ENCODE assay signal across 10 cellular contexts in genomic region chr9:6106576-6107339, GRCh38.
DNase-seq lines count a peak whose midpoint lies in the region; ATAC-seq, FAIRE-seq and TF ChIP-seq lines count a peak whose summit lies in the region.
"Had no signal": no experiment of that assay in that cellular context is flagged by ENCODE, and none has a peak within 500 bp of the region (broad histone marks: within the 10 kb centered on the region; RNA-seq: fewer than 3 reads in every experiment).

No MANE protein-coding gene starts in this region.

- peak overlapping the region; percentile 86 for H2AFZ ChIP-seq in H9 (ENCODE audit: low read length)
- peak overlapping the region; percentile 5 for H2AFZ ChIP-seq in MM.1S (ENCODE audit: low read length)
- peak overlapping the region; percentile 68 for H2AFZ ChIP-seq in K562 (ENCODE audit: low read depth, low read length)

- no CpG with 5 or more reads among the region's 2 CpGs for WGBS in H9 (ENCODE audit: extremely low coverage, insufficient read length, low lambda C conversion rate)
- WGBS in K562 (ENCODE audit: insufficient coverage, low coverage, missing lambda C conversion rate) = 0% methylated on average over 2 of the region's 2 CpGs
- 2 to 8% methylated on average over 2 of the region's 2 CpGs for WGBS in aorta, 2 donors

- peak; percentile 89 for ATAC-seq in K562
- ATAC-seq in aorta (ENCODE audit: low FRiP score) = peak; percentile 64

- H3K36me3 ChIP-seq in MM.1S (replicated peaks; ENCODE audit: insufficient read depth, low read length) (no peaks in the 10 kb centered on the region), K562 (ENCODE audit: control insufficient read depth, insufficient read depth, low read length) (no peaks in the 10 kb centered on the region), aorta (ENCODE audit: control insufficient read depth in 1 of 2, insufficient read depth in 2 of 2, low read length in 1 of 2) (no peaks in the 10 kb centered on the region)

- H3T11ph ChIP-seq in H9 (ENCODE audit: low read length) = no peak overlapping the region

- FAIRE-seq in K562 (lab: Jason Lieb, UNC) = peak; percentile 72

- in situ Hi-C loops in K562 (cut with MboI) = no loop called here

- H4K5ac ChIP-seq in H9 (ENCODE audit: insufficient read length, low read depth, low read length) = no peak overlapping the region

- no peak overlapping the region for H2BK20ac ChIP-seq in H9 (ENCODE audit: low read depth, low read length, poor library complexity, severe bottlenecking)

- TF ChIP-seq EP300 in K562 (IDR thresholded peaks at IDR 0.05; ENCODE audit: low read length) = no peak

- H3K9me3 ChIP-seq in H9 (ENCODE audit: control insufficient read depth, low read depth, low read length) (no peaks in the 10 kb centered on the region), MM.1S (replicated peaks; ENCODE audit: insufficient read depth, low read length) (no peaks in the 10 kb centered on the region), K562 (replicated peaks; ENCODE audit: control insufficient read depth, insufficient read depth, low read depth, low read length) (no peaks in the 10 kb centered on the region), aorta (ENCODE audit: control insufficient read depth, low read length) (no peaks in the 10 kb centered on the region)

- H3K36me3 Mint-ChIP-seq in H9 (ENCODE audit: insufficient read depth in 1 of 3, low read depth in 3 of 3) = no peaks in the 10 kb centered on the region
- H3K36me3 Mint-ChIP-seq in glutamatergic neuron (ENCODE audit: unreplicated experiment) = no peaks in the 10 kb centered on the region
- H3K36me3 Mint-ChIP-seq: activated naive CD8-positive, alpha-beta T cell; CD4-positive, CD25-positive, alpha-beta regulatory T cell had no signal

- H3K27me3 ChIP-seq in H9 (ENCODE audit: insufficient read depth, low read length) = no peaks in the 10 kb centered on the region
- H3K27me3 ChIP-seq in MM.1S (replicated peaks; ENCODE audit: insufficient read depth, low read length) = no peaks in the 10 kb centered on the region
- H3K27me3 ChIP-seq in K562 (ENCODE audit: control insufficient read depth in 2 of 2, insufficient read depth in 2 of 2, low read length in 2 of 2) = no peaks in the 10 kb centered on the region
- H3K27me3 ChIP-seq in aorta (ENCODE audit: control insufficient read depth in 1 of 2, insufficient read depth in 2 of 2, low read length in 1 of 2) = no peaks in the 10 kb centered on the region

- H3K79me2 ChIP-seq in H9 (ENCODE audit: insufficient read depth, low read length) (no peaks in the 10 kb centered on the region), MM.1S (ENCODE audit: low read length) (no peaks in the 10 kb centered on the region), K562 (ENCODE audit: control insufficient read depth, insufficient read depth, low read length) (no peaks in the 10 kb centered on the region)

- no peak overlapping the region for H2BK120ac ChIP-seq in H9 (ENCODE audit: low read depth, low read length, poor library complexity, severe bottlenecking)

- H3K27ac ChIP-seq in H9 (ENCODE audit: insufficient read length, low read depth, low read length) (no peak overlapping the region), MM.1S (ENCODE audit: low read length) (peak overlapping the region; percentile 77), K562 (ENCODE audit: extremely low read depth, low read depth, low read length) (peak overlapping the region; percentile 39; the same call in 1 of the 3 replicates), aorta (ENCODE audit: low read depth in 1 of 2, low read length in 2 of 2) (peak overlapping the region in 1 of 2 donors; percentile 45)

- H3K18ac ChIP-seq in H9 (ENCODE audit: insufficient read length, low read depth, low read length) = peak overlapping the region; percentile 75

- H3K27ac Mint-ChIP-seq in H9 = peak overlapping the region in 2 of 3 experiments; percentile 7 to 96; a peak in 2 of 7 replicates
- no peak overlapping the region for H3K27ac Mint-ChIP-seq in glutamatergic neuron (ENCODE audit: unreplicated experiment)
- H3K27ac Mint-ChIP-seq: activated naive CD8-positive, alpha-beta T cell had no signal

- H3K4me2 ChIP-seq in H9 (ENCODE audit: insufficient read depth, insufficient read length, low read length) (no peak overlapping the region), MM.1S (ENCODE audit: low read depth, low read length) (peak overlapping the region; percentile 49), K562 (ENCODE audit: insufficient read depth, low read length) (peak overlapping the region; percentile 46; the same call in 1 of the 2 replicates)

- H3K4me3 Mint-ChIP-seq in H9 (no peak overlapping the region), glutamatergic neuron (ENCODE audit: unreplicated experiment) (no peak overlapping the region)
- H3K4me3 Mint-ChIP-seq: activated naive CD8-positive, alpha-beta T cell; CD4-positive, CD25-positive, alpha-beta regulatory T cell had no signal

- TF ChIP-seq CTCF in H9 (conservative IDR thresholded peaks at IDR 0.05) (peak; percentile 60), MM.1S (IDR thresholded peaks at IDR 0.05; ENCODE audit: low read length) (peak; percentile 72), K562 (IDR thresholded peaks at IDR 0.05 in 2 of 3, conservative IDR thresholded peaks at IDR 0.05 in 1 of 3; ENCODE audit: insufficient read depth in 2 of 3, low read depth in 1 of 3, low read length in 3 of 3) (peak; percentile 36 to 48 (median 48); a peak in 4 of 6 replicates), glutamatergic neuron (IDR thresholded peaks at IDR 0.05; ENCODE audit: partially characterized antibody, unreplicated experiment) (no peak)

- TF ChIP-seq POLR2A in K562 (conservative IDR thresholded peaks at IDR 0.05) = no peak

- no peak overlapping the region for H2BK15ac ChIP-seq in H9 (ENCODE audit: low read depth, low read length)

- H3K9me2 ChIP-seq in MM.1S (replicated peaks; ENCODE audit: insufficient read depth, low read length) = no peaks in the 10 kb centered on the region

- H2BK12ac ChIP-seq in H9 (ENCODE audit: insufficient read length, low read depth, low read length) = no peak overlapping the region

- no peaks in the 10 kb centered on the region for H3K23me2 ChIP-seq in H9 (ENCODE audit: insufficient read length, low read depth, low read length, poor library complexity, severe bottlenecking)

- H3K23ac ChIP-seq in H9 (ENCODE audit: insufficient read length, low read depth, low read length) = no peak overlapping the region

- no peak overlapping the region for H3K4ac ChIP-seq in H9 (ENCODE audit: low read depth, low read length)

- H4K8ac ChIP-seq in H9 (replicated peaks; ENCODE audit: insufficient read length, low read depth, low read length) = no peak overlapping the region

- H4K91ac ChIP-seq in H9 (ENCODE audit: insufficient read length, low read depth, low read length) = no peak overlapping the region

- TF ChIP-seq RAD21 in K562 (CRISPR knock-in tag; conservative IDR thresholded peaks at IDR 0.05 in 1 of 2, IDR thresholded peaks at IDR 0.05 in 1 of 2) = no peak; a peak in 1 of 4 replicates

- H3K14ac ChIP-seq in H9 (ENCODE audit: insufficient read depth, low read length) = peak overlapping the region; percentile 78; the same call in 1 of the 2 replicates

- DNase-seq in NCI-H2081 (lab: John Stamatoyannopoulos, UW) = peak; percentile 18 to 24
- no peak for DNase-seq in NCI-H2081 treated with DMSO at 0.1 percent for 48 hours (lab: John Stamatoyannopoulos, UW)
- DNase-seq in H9 = peak; percentile 57
- peak; percentile 90 for DNase-seq in MM.1S
- peak in 3 of 4 experiments; percentile 7 to 57 (median 57) for DNase-seq in K562 (ENCODE audit: extremely low read depth in 1 of 4, low spot score in 3 of 4)
- DNase-seq in iris pigment epithelial cell (ENCODE audit: low read depth) = peak; percentile 19
- no peak for DNase-seq in aorta
- no peak for DNase-seq in glutamatergic neuron

- no peak overlapping the region for H2BK5ac ChIP-seq in H9 (ENCODE audit: insufficient read length, low read length)

- intact Hi-C loops in K562 (cut with micrococcal nuclease) = loop anchor here (1.0 kb wide), 1 partner anchor 51 kb away; no protein-coding TSS in a partner anchor
- intact Hi-C loops in aorta (cut with DNase I) = no loop called here

- POLR2A ChIA-PET in K562 (lab: Yijun Ruan, JAX) = interaction anchor here (0.7 kb wide), 1 partner anchor 15 kb away, joined by 3 read pairs; no protein-coding TSS in a partner anchor

- no TSS peak for BruUV-seq in K562 (replicated peaks; lab: Mats Ljungman, UMichigan)

- H3K56ac ChIP-seq in H9 (ENCODE audit: insufficient read length, low read depth, low read length) = no peak overlapping the region

- H3F3A ChIP-seq in MM.1S (ENCODE audit: insufficient read depth, low read length) = peaks cover 13% of the 10 kb centered on the region; the same call in 1 of the 2 replicates

- CTCF ChIA-PET in K562 (lab: Yijun Ruan, JAX; ENCODE audit: low intra/inter-chr PET ratio) = interaction anchor here (0.8 kb wide), 1 partner anchor 52 kb away, joined by 3 read pairs; no protein-coding TSS in a partner anchor

- H3K4me1 ChIP-seq in H9 (ENCODE audit: insufficient read depth, low read length) (0 out of 2 replicates have a peak, but pooled peaks cover 2% of the 10 kb centered on the region), MM.1S (ENCODE audit: low read length) (peaks cover 14% of the 10 kb centered on the region), K562 (replicated peaks in 1 of 2; ENCODE audit: control insufficient read depth in 2 of 2, insufficient read depth in 2 of 2, low read length in 2 of 2) (0 out of 5 replicates have a peak, but pooled peaks cover 0 to 2% of the 10 kb centered on the region in 2 experiments), aorta (ENCODE audit: control insufficient read depth in 1 of 2, insufficient read depth in 2 of 2, low read length in 2 of 2) (peaks cover 0 to 4% of the 10 kb centered on the region in 2 donors)

- H3K4me1 Mint-ChIP-seq in H9 (peaks cover 5 to 8% of the 10 kb centered on the region in 2 experiments), glutamatergic neuron (ENCODE audit: low read depth, unreplicated experiment) (no peaks in the 10 kb centered on the region)

- no peaks in the 10 kb centered on the region for H3K79me1 ChIP-seq in H9 (ENCODE audit: insufficient read depth, low read depth, low read length, poor library complexity, severe bottlenecking)

- H3K27me3 Mint-ChIP-seq in H9 (ENCODE audit: low read depth) (no peaks in the 10 kb centered on the region; the same call in 1 of the 2 replicates), glutamatergic neuron (ENCODE audit: unreplicated experiment) (no peaks in the 10 kb centered on the region)
- H3K27me3 Mint-ChIP-seq: activated naive CD8-positive, alpha-beta T cell had no signal

- H3K9me1 ChIP-seq in K562 (ENCODE audit: control insufficient read depth, insufficient read depth, low read length) = no peaks in the 10 kb centered on the region

- no peak overlapping the region for H2AK5ac ChIP-seq in H9 (ENCODE audit: insufficient read length, low read length)

- H3K9me3 Mint-ChIP-seq in H9 = no peaks in the 10 kb centered on the region
- peaks cover 1% of the 10 kb centered on the region for H3K9me3 Mint-ChIP-seq in glutamatergic neuron (ENCODE audit: unreplicated experiment)

- H4K20me1 ChIP-seq in H9 (ENCODE audit: control insufficient read depth, insufficient read depth, insufficient read length) (no peaks in the 10 kb centered on the region), MM.1S (ENCODE audit: insufficient read depth, low read length) (no peaks in the 10 kb centered on the region), K562 (replicated peaks; ENCODE audit: control insufficient read depth, insufficient read depth, low read length) (no peaks in the 10 kb centered on the region)

- H3K9ac ChIP-seq in H9 (ENCODE audit: extremely low read depth, insufficient read length, low read length) (no peak overlapping the region), MM.1S (ENCODE audit: low read length) (peak overlapping the region; percentile 47), K562 (ENCODE audit: insufficient read depth in 1 of 2, low read depth in 2 of 2, low read length in 2 of 2) (no peak overlapping the region)

- H3K4me3 ChIP-seq in MM.1S (ENCODE audit: low read length) (peak overlapping the region; percentile 35), K562 (no peak overlapping the region), aorta (ENCODE audit: low read length in 2 of 2) (no peak overlapping the region)

Comparison
In these comparisons a context has a peak if more than half of its experiments do, and no peak if none do; other contexts are left out.
1. DNase-seq: peak in NCI-H2081 (2 of 2), H9 (single experiment), MM.1S (single experiment), K562 (3 of 4) and iris pigment epithelial cell (single experiment); none in NCI-H2081 treated with DMSO at 0.1 percent for 48 hours (single experiment), aorta (0 of 2) and glutamatergic neuron (single experiment).
2. H2AFZ ChIP-seq: peak in every context shown above with its lines; median percentile 86 in H9; 68 in K562; 5 in MM.1S.